Comparison of ENCODE assay signal across 16 cellular contexts in the genomic region with DNA sequence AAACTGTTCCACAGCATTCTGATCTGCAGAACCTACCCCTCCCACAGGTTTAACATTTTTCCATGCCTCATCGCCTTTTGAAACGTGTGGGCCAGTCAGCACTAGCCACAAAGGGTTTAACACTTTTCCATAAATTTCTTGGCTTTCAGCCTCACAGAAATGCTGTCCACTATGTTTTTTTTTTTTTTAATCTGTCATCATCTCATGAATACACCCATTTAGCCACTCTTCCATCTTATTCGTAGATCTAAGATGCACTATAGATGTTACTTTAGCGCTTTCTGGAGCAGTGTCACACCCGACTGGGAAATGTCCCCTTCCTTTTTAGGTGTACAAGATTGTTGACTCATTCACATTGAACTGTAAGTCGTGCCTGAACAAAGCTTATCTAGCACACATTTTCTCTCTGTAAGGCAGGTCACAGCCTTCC.
DNase-seq lines count a peak whose midpoint lies in the region; ATAC-seq and TF ChIP-seq lines count a peak whose summit lies in the region.
"Had no signal": no experiment of that assay in that cellular context is flagged by ENCODE, and none has a peak within 500 bp of the region (broad histone marks: within the 10 kb centered on the region; RNA-seq: fewer than 3 reads in every experiment).

No MANE protein-coding gene starts in this region.

- no peak overlapping the region for H3K4me3 ChIP-seq in smooth muscle cell
- no peak overlapping the region for H3K4me3 ChIP-seq in suprapubic skin
- H3K4me3 ChIP-seq: BLaER1 treated with 17β-estradiol and CSF1 and Interleukin-3, amounts not matched to agents 10 nM and 100 nM; left lung; pancreas; vagina had no signal

- no peak overlapping the region for H3K4me2 ChIP-seq in smooth muscle cell
- H3K4me2 ChIP-seq: BLaER1 treated with 17β-estradiol and CSF1 and Interleukin-3, amounts not matched to agents 10 nM and 100 nM had no signal

- H3K79me2 ChIP-seq in smooth muscle cell (ENCODE audit: low read depth) = no peaks in the 10 kb centered on the region

- CTCF ChIA-PET in RWPE1 (lab: Yijun Ruan, JAX) = interaction anchor here (0.6 to 0.9 kb wide), 2 partner anchors 14 to 23 kb away, joined by 3 read pairs; no protein-coding TSS in a partner anchor

- no peaks in the 10 kb centered on the region for H3F3A ChIP-seq in smooth muscle cell (ENCODE audit: low read depth)

- H3K9me3 ChIP-seq in smooth muscle cell (replicated peaks; ENCODE audit: low read depth) (no peaks in the 10 kb centered on the region), suprapubic skin (no peaks in the 10 kb centered on the region)
- H3K9me3 ChIP-seq: left lung, pancreas, vagina had no signal

- no peak overlapping the region for H2AFZ ChIP-seq in smooth muscle cell (ENCODE audit: low read depth)

- H3K9ac ChIP-seq in smooth muscle cell (ENCODE audit: low read depth) = no peak overlapping the region
- H3K9ac ChIP-seq: BLaER1 treated with 17β-estradiol and CSF1 and Interleukin-3, amounts not matched to agents 10 nM and 100 nM had no signal

- no peak overlapping the region for H3K27ac ChIP-seq in RWPE1
- H3K27ac ChIP-seq in smooth muscle cell (ENCODE audit: low read depth) = peak overlapping the region; percentile 25
- no peak overlapping the region for H3K27ac ChIP-seq in suprapubic skin
- H3K27ac ChIP-seq: BLaER1 treated with 17β-estradiol and CSF1 and Interleukin-3, amounts not matched to agents 10 nM and 100 nM; left lung; pancreas; vagina had no signal

- no peak for TF ChIP-seq EP300 in suprapubic skin (IDR thresholded peaks at IDR 0.05)

- TF ChIP-seq CTCF in RWPE1 (conservative IDR thresholded peaks at IDR 0.05; ENCODE audit: low read depth) (no peak), smooth muscle cell (IDR thresholded peaks at IDR 0.05; ENCODE audit: borderline replicate concordance, insufficient read depth, poor library complexity, severe bottlenecking) (no peak), suprapubic skin (IDR thresholded peaks at IDR 0.05) (no peak)

- DNase-seq in NCI-H510A treated with DMSO at 0.1 percent for 48 hours (lab: John Stamatoyannopoulos, UW) (peak; percentile 41), NCI-H510A (lab: John Stamatoyannopoulos, UW) (no peak), RWPE1 (ENCODE audit: low spot score) (peak; percentile 51), glomerular visceral epithelial cell (ENCODE audit: extremely low spot score) (peak; percentile 81), smooth muscle cell (lab: John Stamatoyannopoulos, UW; ENCODE audit: unreplicated experiment) (no peak), suprapubic skin (ENCODE audit: low spot score in 2 of 2) (no peak), left colon (no peak), NOMO-1 (lab: John Stamatoyannopoulos, UW; ENCODE audit: unreplicated experiment in 2 of 2) (no peak)
- DNase-seq: effector memory CD4-positive, alpha-beta T cell; left lung; naive thymus-derived CD8-positive, alpha-beta T cell; NCI-H1930; pancreas had no signal

- H3K4me1 ChIP-seq in smooth muscle cell (ENCODE audit: low read depth) (no peaks in the 10 kb centered on the region), suprapubic skin (no peaks in the 10 kb centered on the region)
- H3K4me1 ChIP-seq: pancreas, vagina had no signal

- H3K27me3 ChIP-seq in smooth muscle cell (ENCODE audit: low read depth) (no peaks in the 10 kb centered on the region), suprapubic skin (no peaks in the 10 kb centered on the region)
- H3K27me3 ChIP-seq: BLaER1 treated with 17β-estradiol and CSF1 and Interleukin-3, amounts not matched to agents 10 nM and 100 nM; left lung; pancreas; vagina had no signal

- no peaks in the 10 kb centered on the region for H3K36me3 ChIP-seq in smooth muscle cell (ENCODE audit: low read depth)
- no peaks in the 10 kb centered on the region for H3K36me3 ChIP-seq in suprapubic skin
- H3K36me3 ChIP-seq: left lung, pancreas, vagina had no signal

- POLR2A ChIA-PET in RWPE1 (lab: Yijun Ruan, JAX; ENCODE audit: low non-redundant PET) = no interaction called here

- WGBS in smooth muscle cell (ENCODE audit: low lambda C conversion rate) = 55% methylated on average over 6 of the region's 6 CpGs
- 66% methylated on average over 6 of the region's 6 CpGs for WGBS in suprapubic skin

- H4K20me1 ChIP-seq in smooth muscle cell (ENCODE audit: low read depth) = no peaks in the 10 kb centered on the region
- H4K20me1 ChIP-seq: BLaER1 treated with 17β-estradiol and CSF1 and Interleukin-3, amounts not matched to agents 10 nM and 100 nM had no signal

- intact Hi-C loops in left colon (cut with DNase I, micrococcal nuclease) = no loop called here

- no peak for ATAC-seq in left colon
- ATAC-seq: naive thymus-derived CD8-positive, alpha-beta T cell; WTC11 had no signal

- no peak for TF ChIP-seq POLR2A in suprapubic skin (IDR thresholded peaks at IDR 0.05)

Comparison
In these comparisons a context has a peak if more than half of its experiments do, and no peak if none do; other contexts are left out.
1. DNase-seq: peak in NCI-H510A treated with DMSO at 0.1 percent for 48 hours (single experiment), RWPE1 (single experiment) and glomerular visceral epithelial cell (single experiment); none in NCI-H510A (single experiment), smooth muscle cell (single experiment), suprapubic skin (0 of 2), left colon (0 of 2) and NOMO-1 (0 of 2).